ENCODE assay signal across 15 cellular contexts in genomic region chr20:53599378-53599777, GRCh38. TPM values are rescaled to one million over a fixed set of nuclear protein-coding genes. Genes with fewer than 3 reads are reported as not detected.
DNase-seq lines count a peak whose midpoint lies in the region; ATAC-seq, FAIRE-seq and TF ChIP-seq lines count a peak whose summit lies in the region.
"Had no signal": no experiment of that assay in that cellular context is flagged by ENCODE, and none has a peak within 500 bp of the region (broad histone marks: within the 10 kb centered on the region; RNA-seq: fewer than 3 reads in every experiment).

No MANE protein-coding gene starts in this region.

- H3K27me3 Mint-ChIP-seq in astrocyte (ENCODE audit: low read depth, unreplicated experiment) (no peaks in the 10 kb centered on the region), neural crest cell (ENCODE audit: low read depth) (no peaks in the 10 kb centered on the region)

- H2AFZ ChIP-seq in MM.1S (ENCODE audit: low read length) (no peak overlapping the region), astrocyte (ENCODE audit: low read depth, low read length) (peak overlapping the region; percentile 9)

- H3K36me3 ChIP-seq in MM.1S (replicated peaks; ENCODE audit: insufficient read depth, low read length) (no peaks in the 10 kb centered on the region), astrocyte (ENCODE audit: insufficient read depth, low read length) (no peaks in the 10 kb centered on the region)

- no peaks in the 10 kb centered on the region for H3K27me3 ChIP-seq in MM.1S (replicated peaks; ENCODE audit: insufficient read depth, low read length)
- no peaks in the 10 kb centered on the region for H3K27me3 ChIP-seq in astrocyte (ENCODE audit: insufficient read depth, low read length)

- peak overlapping the region; percentile 54 for H3K27ac Mint-ChIP-seq in astrocyte (ENCODE audit: unreplicated experiment)
- no peak overlapping the region for H3K27ac Mint-ChIP-seq in neural crest cell (ENCODE audit: unreplicated experiment)

- H3K36me3 Mint-ChIP-seq in astrocyte (ENCODE audit: low read depth, unreplicated experiment) (no peaks in the 10 kb centered on the region), neural crest cell (ENCODE audit: low read depth) (no peaks in the 10 kb centered on the region)

- H3K9ac ChIP-seq in MM.1S (ENCODE audit: low read length) (no peak overlapping the region), astrocyte (ENCODE audit: low read length) (no peak overlapping the region)

- no peaks in the 10 kb centered on the region for H4K20me1 ChIP-seq in MM.1S (ENCODE audit: insufficient read depth, low read length)
- no peaks in the 10 kb centered on the region for H4K20me1 ChIP-seq in astrocyte (ENCODE audit: insufficient read depth, low read length)

- no peak overlapping the region for H3K4me3 ChIP-seq in MM.1S (ENCODE audit: low read length)
- no peak overlapping the region for H3K4me3 ChIP-seq in astrocyte (ENCODE audit: insufficient read depth, low read depth, low read length)
- H3K4me3 ChIP-seq: mucosa of descending colon had no signal

- H3K9me3 ChIP-seq in MM.1S (replicated peaks; ENCODE audit: insufficient read depth, low read length) (no peaks in the 10 kb centered on the region), astrocyte (ENCODE audit: insufficient read depth, low read depth, low read length) (no peaks in the 10 kb centered on the region)
- H3K9me3 ChIP-seq: mucosa of descending colon had no signal

- TF ChIP-seq CTCF in MM.1S (IDR thresholded peaks at IDR 0.05; ENCODE audit: low read length), result no peak
- no peak for TF ChIP-seq CTCF in astrocyte (IDR thresholded peaks at IDR 0.05; ENCODE audit: insufficient read depth, low read depth, low read length)
- no peak for TF ChIP-seq CTCF in neural crest cell (conservative IDR thresholded peaks at IDR 0.05)

- no peaks in the 10 kb centered on the region for H3K9me2 ChIP-seq in MM.1S (replicated peaks; ENCODE audit: insufficient read depth, low read length)

- ATAC-seq in HG03439 (IDR thresholded peaks at IDR 0.05; ENCODE audit: unreplicated experiment) (no peak), HG03457 (IDR thresholded peaks at IDR 0.05; ENCODE audit: unreplicated experiment) (no peak)
- ATAC-seq: mucosa of descending colon had no signal

- peak overlapping the region; percentile 58; the same call in 1 of the 2 replicates for H3K4me2 ChIP-seq in MM.1S (ENCODE audit: low read depth, low read length)
- H3K4me2 ChIP-seq in astrocyte (ENCODE audit: low read length), result no peak overlapping the region

- H3K4me1 Mint-ChIP-seq in astrocyte (ENCODE audit: low read depth, unreplicated experiment) (peaks cover 22% of the 10 kb centered on the region), neural crest cell (peaks cover 29% of the 10 kb centered on the region)

- H3F3A ChIP-seq in MM.1S (ENCODE audit: insufficient read depth, low read length), result peaks cover 15% of the 10 kb centered on the region

- DNase-seq in DMS 273 treated with DMSO at 0.1 percent for 48 hours (lab: John Stamatoyannopoulos, UW) (peak; percentile 36), MM.1S (no peak), astrocyte (ENCODE audit: low read depth) (no peak), neural crest cell (ENCODE audit: low read depth, low spot score) (no peak), kidney glomerular epithelial cell (lab: John Stamatoyannopoulos, UW) (no peak)
- no peak for DNase-seq in stimulated activated CD4-positive, alpha-beta T cell treated with anti-CD3 and anti-CD28 coated beads, Interleukin-4, amount 100 ng/mL, for 1 hour
- DNase-seq: activated CD4-positive, CD25-positive, alpha-beta regulatory T cell treated with anti-CD3 and anti-CD28 coated beads, Interleukin-2, amount 50 U/mL, for 72 hours; activated naive CD4-positive, alpha-beta T cell; NCI-H1105; NCI-H524; Right ventricle myocardium superior had no signal

- H3K4me1 ChIP-seq in MM.1S (ENCODE audit: low read length) (peaks cover 22% of the 10 kb centered on the region), astrocyte (ENCODE audit: insufficient read depth, low read length) (peaks cover 7% of the 10 kb centered on the region)

- FAIRE-seq in astrocyte (lab: Jason Lieb, UNC), result no peak
- FAIRE-seq: colon had no signal

- no peak overlapping the region for H3K4me3 Mint-ChIP-seq in astrocyte (ENCODE audit: unreplicated experiment)
- H3K4me3 Mint-ChIP-seq in neural crest cell, result peak overlapping the region; percentile 2

- H3K79me2 ChIP-seq in MM.1S (ENCODE audit: low read length) (peaks cover 30% of the 10 kb centered on the region), astrocyte (ENCODE audit: insufficient read depth, low read length) (no peaks in the 10 kb centered on the region)

- no peak overlapping the region for H3K27ac ChIP-seq in MM.1S (ENCODE audit: low read length)
- H3K27ac ChIP-seq in astrocyte (ENCODE audit: low read depth, low read length), result no peak overlapping the region

- H3K9me3 Mint-ChIP-seq in astrocyte (ENCODE audit: unreplicated experiment), result no peaks in the 10 kb centered on the region
- H3K9me3 Mint-ChIP-seq in neural crest cell, result no peaks in the 10 kb centered on the region

RNA-seq across cellular contexts. Expression of gene ZNF217, which starts 5.7 kb away (rescaled TPM):
- total RNA-seq in astrocyte, result 54.6 and 57.9 TPM in 2 replicates
- 32.0 and 35.5 TPM in 2 replicates for total RNA-seq in neural crest cell
